Comparison of ENCODE assay signal across 1 cellular context in the genomic region with DNA sequence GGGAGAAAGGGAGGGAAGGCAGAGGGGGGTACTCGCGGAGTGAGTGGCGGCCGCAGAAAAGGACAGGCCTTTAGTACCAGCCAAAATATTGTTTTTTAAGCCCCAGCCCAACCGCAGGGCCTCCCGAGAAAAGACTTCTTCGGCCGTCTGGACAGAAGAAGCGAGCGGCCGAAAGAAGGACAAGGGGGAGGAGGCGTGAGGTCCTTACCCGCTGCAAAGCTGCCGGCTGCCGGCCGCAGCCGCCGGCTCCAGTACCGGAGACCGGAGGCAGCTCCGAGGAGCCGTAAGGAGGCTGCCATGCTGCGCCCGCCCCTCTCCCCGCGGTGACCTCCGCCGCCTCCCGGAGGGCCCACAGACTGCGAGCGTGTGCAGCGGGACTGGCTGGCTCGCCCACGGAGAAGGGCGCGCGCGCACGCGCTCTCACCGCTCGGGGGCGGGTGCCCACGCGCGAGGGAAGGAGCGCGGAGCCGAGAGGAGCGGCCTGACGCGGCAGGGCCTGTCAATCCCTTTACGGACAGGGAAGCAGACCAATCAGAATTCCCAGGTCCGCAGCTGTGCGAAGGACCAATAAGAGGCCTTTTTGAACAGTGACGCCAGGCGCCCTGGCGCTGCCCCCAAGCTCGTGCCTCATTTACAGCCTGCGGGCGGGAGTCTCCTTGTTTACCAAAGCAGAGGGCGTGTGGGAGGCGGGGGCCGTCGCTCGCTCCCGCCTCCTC.
A peak's percentile ranks its signal among the peaks of the same experiment; 100 is the strongest.
TF ChIP-seq lines count a peak whose summit lies in the region.

A gene (minus strand): TSS at position 394 of the 716 bp plus-strand sequence. CDS start 95 bp downstream, at position 299.

TF ChIP-seq in GM12878, 131 proteins besides CTCF, POLR2A, EP300 and RAD21 (continued from another document and continues in another):
- TF ChIP-seq, protein P1, sequence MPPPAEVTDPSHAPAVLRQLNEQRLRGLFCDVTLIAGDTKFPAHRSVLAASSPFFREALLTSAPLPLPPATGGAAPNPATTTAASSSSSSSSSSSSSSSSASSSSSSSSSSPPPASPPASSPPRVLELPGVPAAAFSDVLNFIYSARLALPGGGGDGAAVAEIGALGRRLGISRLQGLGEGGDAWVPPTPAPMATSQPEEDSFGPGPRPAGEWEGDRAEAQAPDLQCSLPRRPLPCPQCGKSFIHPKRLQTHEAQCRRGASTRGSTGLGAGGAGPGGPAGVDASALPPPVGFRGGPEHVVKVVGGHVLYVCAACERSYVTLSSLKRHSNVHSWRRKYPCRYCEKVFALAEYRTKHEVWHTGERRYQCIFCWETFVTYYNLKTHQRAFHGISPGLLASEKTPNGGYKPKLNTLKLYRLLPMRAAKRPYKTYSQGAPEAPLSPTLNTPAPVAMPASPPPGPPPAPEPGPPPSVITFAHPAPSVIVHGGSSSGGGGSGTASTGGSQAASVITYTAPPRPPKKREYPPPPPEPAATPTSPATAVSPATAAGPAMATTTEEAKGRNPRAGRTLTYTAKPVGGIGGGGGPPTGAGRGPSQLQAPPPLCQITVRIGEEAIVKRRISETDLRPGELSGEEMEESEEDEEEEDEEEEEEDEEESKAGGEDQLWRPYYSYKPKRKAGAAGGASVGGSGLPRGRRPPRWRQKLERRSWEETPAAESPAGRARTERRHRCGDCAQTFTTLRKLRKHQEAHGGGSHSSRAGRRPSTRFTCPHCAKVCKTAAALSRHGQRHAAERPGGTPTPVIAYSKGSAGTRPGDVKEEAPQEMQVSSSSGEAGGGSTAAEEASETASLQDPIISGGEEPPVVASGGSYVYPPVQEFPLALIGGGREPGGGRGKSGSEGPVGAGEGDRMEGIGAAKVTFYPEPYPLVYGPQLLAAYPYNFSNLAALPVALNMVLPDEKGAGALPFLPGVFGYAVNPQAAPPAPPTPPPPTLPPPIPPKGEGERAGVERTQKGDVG (CRISPR knock-in tag; IDR thresholded peaks at IDR 0.05): no peak
- TF ChIP-seq NFXL1 (IDR thresholded peaks at IDR 0.05; ENCODE audit: borderline replicate concordance) (no peak), HCFC1 (IDR thresholded peaks at IDR 0.05; ENCODE audit: low read length) (no peak), NBN (IDR thresholded peaks at IDR 0.05) (peak; percentile 37; the same call in 1 of the 2 replicates), TCF3 (IDR thresholded peaks at IDR 0.05; ENCODE audit: borderline replicate concordance, insufficient read depth, low read depth, low read length) (0 out of 2 replicates have a peak, but pooled peaks have one; percentile 38), ETV6 (conservative IDR thresholded peaks at IDR 0.05 in 1 of 2, IDR thresholded peaks at IDR 0.05 in 1 of 2; ENCODE audit: borderline replicate concordance in 1 of 2, low read depth in 1 of 2) (no peak), NFYA (IDR thresholded peaks at IDR 0.05; ENCODE audit: borderline replicate concordance, low read depth, low read length) (peak; percentile 78), ZNF217 (IDR thresholded peaks at IDR 0.05) (peak; percentile 27; the same call in 1 of the 2 replicates), SPI1 (IDR thresholded peaks at IDR 0.05; ENCODE audit: borderline replicate concordance, insufficient read depth, low read depth, low read length) (no peak), ZZZ3 (IDR thresholded peaks at IDR 0.05; ENCODE audit: control insufficient read depth, insufficient read length, low read depth) (no peak), NR2C1 (IDR thresholded peaks at IDR 0.05) (0 out of 2 replicates have a peak, but pooled peaks have one; percentile 29), EZH2 (IDR thresholded peaks at IDR 0.05; ENCODE audit: borderline replicate concordance, control insufficient read depth, low read depth, low read length) (no peak), SMC3 (IDR thresholded peaks at IDR 0.05; ENCODE audit: borderline replicate concordance, low read length) (no peak), BACH1 (IDR thresholded peaks at IDR 0.05; ENCODE audit: borderline replicate concordance) (peak; percentile 99), KLF5 (IDR thresholded peaks at IDR 0.05; ENCODE audit: partially characterized antibody) (peak; percentile 79), SIN3A (IDR thresholded peaks at IDR 0.05; ENCODE audit: low read depth, low read length) (peak; percentile 75; the same call in 1 of the 2 replicates), SP1 (IDR thresholded peaks at IDR 0.05; ENCODE audit: low read depth, low read length) (peak; percentile 98), LARP7 (IDR thresholded peaks at IDR 0.05) (peak; percentile 87), POU2F2 (IDR thresholded peaks at IDR 0.05; ENCODE audit: borderline replicate concordance, low read depth, low read length) (no peak), CBX5 (IDR thresholded peaks at IDR 0.05; ENCODE audit: low read depth) (no peak), HDGF (IDR thresholded peaks at IDR 0.05) (no peak), NFIC (IDR thresholded peaks at IDR 0.05; ENCODE audit: low read depth, low read length) (no peak), CHD2 (IDR thresholded peaks at IDR 0.05; ENCODE audit: borderline replicate concordance, low read depth, low read length) (peak; percentile 97), BHLHE40 (IDR thresholded peaks at IDR 0.05; ENCODE audit: borderline replicate concordance in 1 of 2, low read depth in 2 of 2, low read length in 1 of 2) (peak; percentile 97 to 98), SRF (IDR thresholded peaks at IDR 0.05; ENCODE audit: low read depth in 2 of 2, low read length in 2 of 2) (no peak), STAT1 (conservative IDR thresholded peaks at IDR 0.05) (0 out of 2 replicates have a peak, but pooled peaks have one; percentile 61), ZNF207 (IDR thresholded peaks at IDR 0.05; ENCODE audit: borderline replicate concordance) (peak; percentile 64; the same call in 1 of the 2 replicates), POLR2AphosphoS2 (IDR thresholded peaks at IDR 0.05; ENCODE audit: low read depth, low read length) (peak; percentile 81; the same call in 1 of the 2 replicates), IRF4 (IDR thresholded peaks at IDR 0.05; ENCODE audit: low read depth, low read length) (no peak), SMARCA5 (IDR thresholded peaks at IDR 0.05) (peak; percentile 71; the same call in 1 of the 2 replicates), CREM (IDR thresholded peaks at IDR 0.05; ENCODE audit: low read depth) (peak; percentile 86), FOXM1 (IDR thresholded peaks at IDR 0.05; ENCODE audit: low read depth, low read length) (no peak), MTA2 (IDR thresholded peaks at IDR 0.05; ENCODE audit: low read depth) (no peak), RCOR1 (conservative IDR thresholded peaks at IDR 0.05; ENCODE audit: low read depth, low read length) (0 out of 2 replicates have a peak, but pooled peaks have one; percentile 68), FOXK2 (IDR thresholded peaks at IDR 0.05) (peak; percentile 92)
- TF ChIP-seq, protein P2, sequence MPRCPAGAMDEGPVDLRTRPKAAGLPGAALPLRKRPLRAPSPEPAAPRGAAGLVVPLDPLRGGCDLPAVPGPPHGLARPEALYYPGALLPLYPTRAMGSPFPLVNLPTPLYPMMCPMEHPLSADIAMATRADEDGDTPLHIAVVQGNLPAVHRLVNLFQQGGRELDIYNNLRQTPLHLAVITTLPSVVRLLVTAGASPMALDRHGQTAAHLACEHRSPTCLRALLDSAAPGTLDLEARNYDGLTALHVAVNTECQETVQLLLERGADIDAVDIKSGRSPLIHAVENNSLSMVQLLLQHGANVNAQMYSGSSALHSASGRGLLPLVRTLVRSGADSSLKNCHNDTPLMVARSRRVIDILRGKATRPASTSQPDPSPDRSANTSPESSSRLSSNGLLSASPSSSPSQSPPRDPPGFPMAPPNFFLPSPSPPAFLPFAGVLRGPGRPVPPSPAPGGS (IDR thresholded peaks at IDR 0.05; ENCODE audit: borderline replicate concordance, insufficient read depth, low read depth, low read length, poor library complexity, severe bottlenecking): no peak
- TF ChIP-seq, protein P3, sequence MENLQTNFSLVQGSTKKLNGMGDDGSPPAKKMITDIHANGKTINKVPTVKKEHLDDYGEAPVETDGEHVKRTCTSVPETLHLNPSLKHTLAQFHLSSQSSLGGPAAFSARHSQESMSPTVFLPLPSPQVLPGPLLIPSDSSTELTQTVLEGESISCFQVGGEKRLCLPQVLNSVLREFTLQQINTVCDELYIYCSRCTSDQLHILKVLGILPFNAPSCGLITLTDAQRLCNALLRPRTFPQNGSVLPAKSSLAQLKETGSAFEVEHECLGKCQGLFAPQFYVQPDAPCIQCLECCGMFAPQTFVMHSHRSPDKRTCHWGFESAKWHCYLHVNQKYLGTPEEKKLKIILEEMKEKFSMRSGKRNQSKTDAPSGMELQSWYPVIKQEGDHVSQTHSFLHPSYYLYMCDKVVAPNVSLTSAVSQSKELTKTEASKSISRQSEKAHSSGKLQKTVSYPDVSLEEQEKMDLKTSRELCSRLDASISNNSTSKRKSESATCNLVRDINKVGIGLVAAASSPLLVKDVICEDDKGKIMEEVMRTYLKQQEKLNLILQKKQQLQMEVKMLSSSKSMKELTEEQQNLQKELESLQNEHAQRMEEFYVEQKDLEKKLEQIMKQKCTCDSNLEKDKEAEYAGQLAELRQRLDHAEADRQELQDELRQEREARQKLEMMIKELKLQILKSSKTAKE (IDR thresholded peaks at IDR 0.05; ENCODE audit: low read depth, poor library complexity, severe bottlenecking): peak; percentile 90
- TF ChIP-seq, protein P4, sequence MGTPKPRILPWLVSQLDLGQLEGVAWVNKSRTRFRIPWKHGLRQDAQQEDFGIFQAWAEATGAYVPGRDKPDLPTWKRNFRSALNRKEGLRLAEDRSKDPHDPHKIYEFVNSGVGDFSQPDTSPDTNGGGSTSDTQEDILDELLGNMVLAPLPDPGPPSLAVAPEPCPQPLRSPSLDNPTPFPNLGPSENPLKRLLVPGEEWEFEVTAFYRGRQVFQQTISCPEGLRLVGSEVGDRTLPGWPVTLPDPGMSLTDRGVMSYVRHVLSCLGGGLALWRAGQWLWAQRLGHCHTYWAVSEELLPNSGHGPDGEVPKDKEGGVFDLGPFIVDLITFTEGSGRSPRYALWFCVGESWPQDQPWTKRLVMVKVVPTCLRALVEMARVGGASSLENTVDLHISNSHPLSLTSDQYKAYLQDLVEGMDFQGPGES (IDR thresholded peaks at IDR 0.05): peak; percentile 95
- TF ChIP-seq, protein P5, sequence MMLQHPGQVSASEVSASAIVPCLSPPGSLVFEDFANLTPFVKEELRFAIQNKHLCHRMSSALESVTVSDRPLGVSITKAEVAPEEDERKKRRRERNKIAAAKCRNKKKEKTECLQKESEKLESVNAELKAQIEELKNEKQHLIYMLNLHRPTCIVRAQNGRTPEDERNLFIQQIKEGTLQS (IDR thresholded peaks at IDR 0.05; ENCODE audit: borderline replicate concordance, extremely low read depth, low read depth, low read length): no peak
- TF ChIP-seq, protein P6, sequence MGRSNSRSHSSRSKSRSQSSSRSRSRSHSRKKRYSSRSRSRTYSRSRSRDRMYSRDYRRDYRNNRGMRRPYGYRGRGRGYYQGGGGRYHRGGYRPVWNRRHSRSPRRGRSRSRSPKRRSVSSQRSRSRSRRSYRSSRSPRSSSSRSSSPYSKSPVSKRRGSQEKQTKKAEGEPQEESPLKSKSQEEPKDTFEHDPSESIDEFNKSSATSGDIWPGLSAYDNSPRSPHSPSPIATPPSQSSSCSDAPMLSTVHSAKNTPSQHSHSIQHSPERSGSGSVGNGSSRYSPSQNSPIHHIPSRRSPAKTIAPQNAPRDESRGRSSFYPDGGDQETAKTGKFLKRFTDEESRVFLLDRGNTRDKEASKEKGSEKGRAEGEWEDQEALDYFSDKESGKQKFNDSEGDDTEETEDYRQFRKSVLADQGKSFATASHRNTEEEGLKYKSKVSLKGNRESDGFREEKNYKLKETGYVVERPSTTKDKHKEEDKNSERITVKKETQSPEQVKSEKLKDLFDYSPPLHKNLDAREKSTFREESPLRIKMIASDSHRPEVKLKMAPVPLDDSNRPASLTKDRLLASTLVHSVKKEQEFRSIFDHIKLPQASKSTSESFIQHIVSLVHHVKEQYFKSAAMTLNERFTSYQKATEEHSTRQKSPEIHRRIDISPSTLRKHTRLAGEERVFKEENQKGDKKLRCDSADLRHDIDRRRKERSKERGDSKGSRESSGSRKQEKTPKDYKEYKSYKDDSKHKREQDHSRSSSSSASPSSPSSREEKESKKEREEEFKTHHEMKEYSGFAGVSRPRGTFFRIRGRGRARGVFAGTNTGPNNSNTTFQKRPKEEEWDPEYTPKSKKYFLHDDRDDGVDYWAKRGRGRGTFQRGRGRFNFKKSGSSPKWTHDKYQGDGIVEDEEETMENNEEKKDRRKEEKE (IDR thresholded peaks at IDR 0.05): no peak
- TF ChIP-seq, protein P7, sequence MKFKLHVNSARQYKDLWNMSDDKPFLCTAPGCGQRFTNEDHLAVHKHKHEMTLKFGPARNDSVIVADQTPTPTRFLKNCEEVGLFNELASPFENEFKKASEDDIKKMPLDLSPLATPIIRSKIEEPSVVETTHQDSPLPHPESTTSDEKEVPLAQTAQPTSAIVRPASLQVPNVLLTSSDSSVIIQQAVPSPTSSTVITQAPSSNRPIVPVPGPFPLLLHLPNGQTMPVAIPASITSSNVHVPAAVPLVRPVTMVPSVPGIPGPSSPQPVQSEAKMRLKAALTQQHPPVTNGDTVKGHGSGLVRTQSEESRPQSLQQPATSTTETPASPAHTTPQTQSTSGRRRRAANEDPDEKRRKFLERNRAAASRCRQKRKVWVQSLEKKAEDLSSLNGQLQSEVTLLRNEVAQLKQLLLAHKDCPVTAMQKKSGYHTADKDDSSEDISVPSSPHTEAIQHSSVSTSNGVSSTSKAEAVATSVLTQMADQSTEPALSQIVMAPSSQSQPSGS (IDR thresholded peaks at IDR 0.05; ENCODE audit: low read length): no peak
- TF ChIP-seq, protein P8, sequence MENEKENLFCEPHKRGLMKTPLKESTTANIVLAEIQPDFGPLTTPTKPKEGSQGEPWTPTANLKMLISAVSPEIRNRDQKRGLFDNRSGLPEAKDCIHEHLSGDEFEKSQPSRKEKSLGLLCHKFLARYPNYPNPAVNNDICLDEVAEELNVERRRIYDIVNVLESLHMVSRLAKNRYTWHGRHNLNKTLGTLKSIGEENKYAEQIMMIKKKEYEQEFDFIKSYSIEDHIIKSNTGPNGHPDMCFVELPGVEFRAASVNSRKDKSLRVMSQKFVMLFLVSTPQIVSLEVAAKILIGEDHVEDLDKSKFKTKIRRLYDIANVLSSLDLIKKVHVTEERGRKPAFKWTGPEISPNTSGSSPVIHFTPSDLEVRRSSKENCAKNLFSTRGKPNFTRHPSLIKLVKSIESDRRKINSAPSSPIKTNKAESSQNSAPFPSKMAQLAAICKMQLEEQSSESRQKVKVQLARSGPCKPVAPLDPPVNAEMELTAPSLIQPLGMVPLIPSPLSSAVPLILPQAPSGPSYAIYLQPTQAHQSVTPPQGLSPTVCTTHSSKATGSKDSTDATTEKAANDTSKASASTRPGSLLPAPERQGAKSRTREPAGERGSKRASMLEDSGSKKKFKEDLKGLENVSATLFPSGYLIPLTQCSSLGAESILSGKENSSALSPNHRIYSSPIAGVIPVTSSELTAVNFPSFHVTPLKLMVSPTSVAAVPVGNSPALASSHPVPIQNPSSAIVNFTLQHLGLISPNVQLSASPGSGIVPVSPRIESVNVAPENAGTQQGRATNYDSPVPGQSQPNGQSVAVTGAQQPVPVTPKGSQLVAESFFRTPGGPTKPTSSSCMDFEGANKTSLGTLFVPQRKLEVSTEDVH (IDR thresholded peaks at IDR 0.05; ENCODE audit: low read depth, partially characterized antibody): no peak
